ENCODE assay signal across 10 cellular contexts in the genomic region with DNA sequence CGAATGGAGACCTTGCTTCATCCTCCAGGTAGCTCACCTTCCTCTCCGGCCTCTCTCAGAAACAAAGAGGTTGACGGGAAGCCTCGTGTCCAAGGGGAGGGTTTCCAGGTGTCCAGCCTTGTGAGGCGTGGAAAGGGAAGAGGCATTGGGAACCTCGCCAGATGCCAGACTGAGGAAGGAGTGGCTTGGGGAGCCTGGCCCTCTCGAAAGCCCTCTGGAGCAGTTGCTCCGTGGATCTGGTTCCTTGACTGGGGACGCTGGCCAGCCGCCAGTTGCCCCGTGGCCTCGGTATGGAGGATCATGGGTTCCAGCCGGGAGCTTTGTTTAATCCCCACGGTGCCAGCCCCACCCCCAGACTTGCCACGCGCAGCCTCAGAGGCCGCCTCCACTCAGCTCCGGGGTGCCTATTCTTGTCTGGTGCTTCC. TPM values are rescaled to one million over a fixed set of nuclear protein-coding genes. Genes with fewer than 3 reads are reported as not detected.
DNase-seq lines count a peak whose midpoint lies in the region; ATAC-seq lines count a peak whose summit lies in the region.
"Had no signal": no experiment of that assay in that cellular context is flagged by ENCODE, and none has a peak within 500 bp of the region (broad histone marks: within the 10 kb centered on the region; RNA-seq: fewer than 3 reads in every experiment).

No MANE protein-coding gene starts in this region.

- no peak overlapping the region for H3K4me3 ChIP-seq in neuronal stem cell (ENCODE audit: low read length in 2 of 2)

- ATAC-seq in esophagus mucosa (peak; percentile 84), HG03439 (IDR thresholded peaks at IDR 0.05; ENCODE audit: unreplicated experiment) (no peak), GM18909 (IDR thresholded peaks at IDR 0.05; ENCODE audit: poor library complexity, unreplicated experiment) (no peak)

- peak overlapping the region; percentile 68 for H2AK5ac ChIP-seq in neuronal stem cell (ENCODE audit: low read depth, low read length)

- no peak overlapping the region for H3K4ac ChIP-seq in neuronal stem cell (ENCODE audit: low read length)

- peaks cover 0 to 3% of the 10 kb centered on the region in 2 donors for H3K4me1 ChIP-seq in neuronal stem cell (ENCODE audit: control insufficient read depth in 2 of 2, insufficient read depth in 1 of 2, low read depth in 1 of 2, low read length in 2 of 2)

- DNase-seq in AG20443 (ENCODE audit: low spot score) (peak; percentile 61), NCI-H2196 treated with DMSO at 0.1 percent for 48 hours (lab: John Stamatoyannopoulos, UW; ENCODE audit: unreplicated experiment) (peak; percentile 73), neuronal stem cell (ENCODE audit: low spot score) (no peak), globus pallidus (ENCODE audit: low spot score) (no peak)
- no peak for DNase-seq in stimulated activated CD4-positive, alpha-beta T cell treated with anti-CD3 and anti-CD28 coated beads, Interleukin-4, amount 100 ng/mL, for 1 hour
- DNase-seq: activated T-cell treated with anti-CD3 and anti-CD28 coated beads for 4 hours, SHP77 treated with DMSO at 0.1 percent for 48 hours had no signal

- peak overlapping the region; percentile 21 for H3K14ac ChIP-seq in neuronal stem cell (ENCODE audit: low read length)

- H3K27ac ChIP-seq in neuronal stem cell (replicated peaks; ENCODE audit: low read length): no peak overlapping the region

- peak overlapping the region; percentile 40 for H2AFZ ChIP-seq in neuronal stem cell (ENCODE audit: low read length)

- H3K18ac ChIP-seq in neuronal stem cell (ENCODE audit: low read length): peak overlapping the region; percentile 76

- no peak overlapping the region for H2BK5ac ChIP-seq in neuronal stem cell (ENCODE audit: low read length)

- H3K23ac ChIP-seq in neuronal stem cell (ENCODE audit: low read depth, low read length, poor library complexity): peak overlapping the region; percentile 73

- no CpG with 5 or more reads among the region's 18 CpGs for WGBS in neuronal stem cell (ENCODE audit: extremely low coverage in 2 of 2, insufficient read length in 2 of 2, insufficient replicate concordance in 1 of 2), 2 donors

- no peaks in the 10 kb centered on the region for H3K27me3 ChIP-seq in neuronal stem cell (ENCODE audit: control insufficient read depth in 3 of 3, insufficient read depth in 3 of 3, low read depth in 1 of 3, low read length in 3 of 3)

- peak overlapping the region; percentile 53 for H4K91ac ChIP-seq in neuronal stem cell (ENCODE audit: low read depth, low read length, poor library complexity)

- H3K9me3 ChIP-seq in neuronal stem cell (replicated peaks in 1 of 2; ENCODE audit: control insufficient read depth in 2 of 2, insufficient read depth in 1 of 2, low read depth in 1 of 2, low read length in 2 of 2): no peaks in the 10 kb centered on the region

- no peak overlapping the region for H3K9ac ChIP-seq in neuronal stem cell (ENCODE audit: low read depth, low read length, poor library complexity)

- H2BK15ac ChIP-seq in neuronal stem cell (ENCODE audit: low read length): peak overlapping the region; percentile 96

- no peak overlapping the region for H3K4me2 ChIP-seq in neuronal stem cell (ENCODE audit: insufficient read depth, low read length, poor library complexity, severe bottlenecking)

- H4K8ac ChIP-seq in neuronal stem cell (ENCODE audit: low read depth, low read length): peak overlapping the region; percentile 48

- H2BK120ac ChIP-seq in neuronal stem cell (ENCODE audit: low read depth, low read length): no peak overlapping the region

- no peaks in the 10 kb centered on the region for H3K36me3 ChIP-seq in neuronal stem cell (replicated peaks in 1 of 2; ENCODE audit: control insufficient read depth in 2 of 2, insufficient read depth in 2 of 2, low read length in 2 of 2)

- no peaks in the 10 kb centered on the region for H3K79me1 ChIP-seq in neuronal stem cell (ENCODE audit: low read depth, low read length)

- peak overlapping the region; percentile 30 for H2BK12ac ChIP-seq in neuronal stem cell (ENCODE audit: low read length)

RNA-seq across cellular contexts. Expression of a gene that starts 30.3 kb away (rescaled TPM):
- 63.0 TPM for total RNA-seq in esophagus mucosa
- 62.1 TPM for polyA plus RNA-seq in neuronal stem cell (2013, experiment 1 of 2)
- polyA plus RNA-seq in neuronal stem cell (2013, experiment 2 of 2): 60.5 TPM

Comparison
In these comparisons a context has a peak if more than half of its experiments do, and no peak if none do; other contexts are left out.
1. DNase-seq: peak in AG20443 (single experiment) and NCI-H2196 treated with DMSO at 0.1 percent for 48 hours (single experiment); none in neuronal stem cell (single experiment), globus pallidus (single experiment) and stimulated activated CD4-positive, alpha-beta T cell treated with anti-CD3 and anti-CD28 coated beads, Interleukin-4, amount 100 ng/mL, for 1 hour (single experiment).